Comparison of ENCODE assay signal across 11 cellular contexts in the genomic region with DNA sequence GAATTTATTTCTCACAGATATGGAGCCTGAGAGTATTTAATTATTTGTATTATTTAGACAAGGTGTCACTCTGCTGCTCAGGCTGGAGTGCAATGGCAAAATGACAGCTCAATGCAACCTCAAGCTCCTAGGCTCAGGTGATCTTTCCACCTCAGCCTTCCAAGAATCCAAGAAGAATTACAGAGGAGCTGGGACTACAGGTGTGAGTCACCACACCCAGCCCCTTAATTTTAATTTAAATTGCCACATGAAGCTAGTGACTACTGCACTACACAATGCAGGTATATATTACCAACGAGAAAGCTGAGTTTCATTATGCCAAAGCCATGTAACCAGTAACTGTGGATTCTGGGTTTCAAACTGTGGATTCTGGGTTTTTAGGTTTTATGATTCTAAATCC. TPM values are rescaled to one million over a fixed set of nuclear protein-coding genes. Genes with fewer than 3 reads are reported as not detected.
DNase-seq lines count a peak whose midpoint lies in the region; ATAC-seq and TF ChIP-seq lines count a peak whose summit lies in the region.
"Had no signal": no experiment of that assay in that cellular context is flagged by ENCODE, and none has a peak within 500 bp of the region (broad histone marks: within the 10 kb centered on the region; RNA-seq: fewer than 3 reads in every experiment).

No MANE protein-coding gene starts in this region.

- TF ChIP-seq CTCF in natural killer cell (IDR thresholded peaks at IDR 0.05) = no peak
- no peak for TF ChIP-seq CTCF in glutamatergic neuron (IDR thresholded peaks at IDR 0.05; ENCODE audit: partially characterized antibody, unreplicated experiment)
- no peak for TF ChIP-seq CTCF in upper lobe of right lung (IDR thresholded peaks at IDR 0.05)

- H3K36me3 Mint-ChIP-seq in natural killer cell (peaks cover 8% of the 10 kb centered on the region), glutamatergic neuron (ENCODE audit: unreplicated experiment) (no peaks in the 10 kb centered on the region)
- H3K36me3 Mint-ChIP-seq in natural killer cell treated with Interleukin-12 subunit alpha and Interleukin-12 subunit beta and Interleukin-15 and Interleukin-18, amount 100 ng/mL, for 72 hours = peaks cover 15% of the 10 kb centered on the region
- peaks cover 35% of the 10 kb centered on the region for H3K36me3 Mint-ChIP-seq in activated T-helper 1 cell treated with anti-CD3 and anti-CD28 coated beads, Interleukin-12 subunit alpha, Interleukin-12 subunit beta, Interleukin-2, Interleukin-4 antibody, amounts not matched to agents 30 ng/mL and 10 ng/mL and 1 ng/mL, durations not matched to agents 14 hours and 24 hours and 36 hours (ENCODE audit: low read depth)

- peak overlapping the region; percentile 15 for H3K4me3 ChIP-seq in upper lobe of right lung

- peaks cover 19 to 22% of the 10 kb centered on the region in 2 donors for H3K4me1 Mint-ChIP-seq in natural killer cell
- H3K4me1 Mint-ChIP-seq in natural killer cell treated with Interleukin-12 subunit alpha and Interleukin-12 subunit beta and Interleukin-15 and Interleukin-18, amount 100 ng/mL, for 72 hours (ENCODE audit: low read depth in 2 of 2) = peaks cover 22 to 25% of the 10 kb centered on the region in 2 donors
- peaks cover 38% of the 10 kb centered on the region for H3K4me1 Mint-ChIP-seq in activated T-helper 1 cell treated with anti-CD3 and anti-CD28 coated beads, Interleukin-12 subunit alpha, Interleukin-12 subunit beta, Interleukin-2, Interleukin-4 antibody, amounts not matched to agents 30 ng/mL and 10 ng/mL and 1 ng/mL, durations not matched to agents 14 hours and 24 hours and 36 hours (ENCODE audit: low read depth)
- no peaks in the 10 kb centered on the region for H3K4me1 Mint-ChIP-seq in glutamatergic neuron (ENCODE audit: low read depth, unreplicated experiment)

- no peaks in the 10 kb centered on the region for H3K27me3 ChIP-seq in upper lobe of right lung

- H3K9me3 ChIP-seq in upper lobe of right lung = no peaks in the 10 kb centered on the region

- H3K27ac ChIP-seq in upper lobe of right lung = peak overlapping the region; percentile 24

- peaks cover 64% of the 10 kb centered on the region for H3K36me3 ChIP-seq in upper lobe of right lung

- H3K4me1 ChIP-seq in upper lobe of right lung = peaks cover 42% of the 10 kb centered on the region

- intact Hi-C loops in natural killer cell (cut with micrococcal nuclease) (no loop called here), upper lobe of right lung (cut with DNase I) (no loop called here)
- intact Hi-C loops in activated T-helper 1 cell treated with anti-CD3 and anti-CD28 coated beads, Interleukin-12 subunit alpha, Interleukin-12 subunit beta, Interleukin-2, Interleukin-4 antibody, amounts not matched to agents 30 ng/mL and 10 ng/mL and 1 ng/mL, durations not matched to agents 14 hours and 24 hours and 36 hours (cut with micrococcal nuclease) = loop anchor here (5.0 to 10.0 kb wide), 2 partner anchors 245 to 403 kb away; a partner anchor contains a TSS

- no peaks in the 10 kb centered on the region for H3K9me3 Mint-ChIP-seq in natural killer cell
- H3K9me3 Mint-ChIP-seq in natural killer cell treated with Interleukin-12 subunit alpha and Interleukin-12 subunit beta and Interleukin-15 and Interleukin-18, amount 100 ng/mL, for 72 hours = no peaks in the 10 kb centered on the region
- H3K9me3 Mint-ChIP-seq in activated T-helper 1 cell treated with anti-CD3 and anti-CD28 coated beads, Interleukin-12 subunit alpha, Interleukin-12 subunit beta, Interleukin-2, Interleukin-4 antibody, amounts not matched to agents 30 ng/mL and 10 ng/mL and 1 ng/mL, durations not matched to agents 14 hours and 24 hours and 36 hours = no peaks in the 10 kb centered on the region
- peaks cover 1% of the 10 kb centered on the region for H3K9me3 Mint-ChIP-seq in glutamatergic neuron (ENCODE audit: unreplicated experiment)

- DNase-seq in natural killer cell (no peak), glutamatergic neuron (no peak), upper lobe of right lung (no peak), KG1 (lab: John Stamatoyannopoulos, UW) (no peak), GM19238 (ENCODE audit: insufficient read length, low spot score) (no peak)
- DNase-seq in natural killer cell treated with Interleukin-12 subunit alpha and Interleukin-12 subunit beta and Interleukin-15 and Interleukin-18, amount 100 ng/mL, for 72 hours (ENCODE audit: low spot score) = no peak
- no peak for DNase-seq in activated T-helper 1 cell treated with anti-CD3 and anti-CD28 coated beads, Interleukin-12 subunit alpha, Interleukin-12 subunit beta, Interleukin-2, Interleukin-4 antibody, amounts not matched to agents 30 ng/mL and 10 ng/mL and 1 ng/mL, durations not matched to agents 14 hours and 24 hours and 36 hours (ENCODE audit: low spot score)

- H3K27me3 Mint-ChIP-seq in natural killer cell (ENCODE audit: low read depth in 2 of 2) (no peaks in the 10 kb centered on the region), glutamatergic neuron (ENCODE audit: unreplicated experiment) (no peaks in the 10 kb centered on the region)
- no peaks in the 10 kb centered on the region for H3K27me3 Mint-ChIP-seq in natural killer cell treated with Interleukin-12 subunit alpha and Interleukin-12 subunit beta and Interleukin-15 and Interleukin-18, amount 100 ng/mL, for 72 hours
- no peaks in the 10 kb centered on the region for H3K27me3 Mint-ChIP-seq in activated T-helper 1 cell treated with anti-CD3 and anti-CD28 coated beads, Interleukin-12 subunit alpha, Interleukin-12 subunit beta, Interleukin-2, Interleukin-4 antibody, amounts not matched to agents 30 ng/mL and 10 ng/mL and 1 ng/mL, durations not matched to agents 14 hours and 24 hours and 36 hours (ENCODE audit: insufficient read depth)

- H3K4me3 Mint-ChIP-seq in natural killer cell (peak overlapping the region; percentile 28), glutamatergic neuron (ENCODE audit: unreplicated experiment) (peak overlapping the region; percentile 30)
- H3K4me3 Mint-ChIP-seq in natural killer cell treated with Interleukin-12 subunit alpha and Interleukin-12 subunit beta and Interleukin-15 and Interleukin-18, amount 100 ng/mL, for 72 hours = no peak overlapping the region
- peak overlapping the region; percentile 64 for H3K4me3 Mint-ChIP-seq in activated T-helper 1 cell treated with anti-CD3 and anti-CD28 coated beads, Interleukin-12 subunit alpha, Interleukin-12 subunit beta, Interleukin-2, Interleukin-4 antibody, amounts not matched to agents 30 ng/mL and 10 ng/mL and 1 ng/mL, durations not matched to agents 14 hours and 24 hours and 36 hours

- H3K27ac Mint-ChIP-seq in natural killer cell (no peak overlapping the region), glutamatergic neuron (ENCODE audit: unreplicated experiment) (no peak overlapping the region)
- peak overlapping the region in 1 of 2 donors; percentile 74 for H3K27ac Mint-ChIP-seq in natural killer cell treated with Interleukin-12 subunit alpha and Interleukin-12 subunit beta and Interleukin-15 and Interleukin-18, amount 100 ng/mL, for 72 hours
- no peak overlapping the region for H3K27ac Mint-ChIP-seq in activated T-helper 1 cell treated with anti-CD3 and anti-CD28 coated beads, Interleukin-12 subunit alpha, Interleukin-12 subunit beta, Interleukin-2, Interleukin-4 antibody, amounts not matched to agents 30 ng/mL and 10 ng/mL and 1 ng/mL, durations not matched to agents 14 hours and 24 hours and 36 hours

- no peak for ATAC-seq in natural killer cell
- no peak for ATAC-seq in natural killer cell treated with Interleukin-12 subunit alpha and Interleukin-12 subunit beta and Interleukin-15 and Interleukin-18, amount 100 ng/mL, for 72 hours
- no peak for ATAC-seq in upper lobe of right lung
- no peak for ATAC-seq in HG02642 (IDR thresholded peaks at IDR 0.05; ENCODE audit: poor library complexity, unreplicated experiment)
- ATAC-seq: Right ventricle myocardium inferior had no signal

RNA-seq across cellular contexts. Expression of a gene that starts 2.1 kb away (rescaled TPM):
- total RNA-seq in natural killer cell (100 to 1,000 TPM in 1 of 3 donors, 10 to 100 TPM in 2; 61.9 to 101 (median 85.9) TPM), glutamatergic neuron (ENCODE audit: unreplicated experiment) (51.8 TPM), upper lobe of right lung (40.1 TPM)
- 10 to 100 TPM; 47.6 to 96.0 TPM for total RNA-seq in natural killer cell treated with Interleukin-12 subunit alpha and Interleukin-12 subunit beta and Interleukin-15 and Interleukin-18, amount 100 ng/mL, for 72 hours
- 80.1 and 81.8 TPM in 2 replicates for total RNA-seq in activated T-helper 1 cell treated with anti-CD3 and anti-CD28 coated beads, Interleukin-12 subunit alpha, Interleukin-12 subunit beta, Interleukin-2, Interleukin-4 antibody, amounts not matched to agents 30 ng/mL and 10 ng/mL and 1 ng/mL, durations not matched to agents 14 hours and 24 hours and 36 hours

RNA-seq across cellular contexts. Expression of a gene that starts 9.4 kb away (rescaled TPM):
- not detected for total RNA-seq in natural killer cell
- total RNA-seq in natural killer cell treated with Interleukin-12 subunit alpha and Interleukin-12 subunit beta and Interleukin-15 and Interleukin-18, amount 100 ng/mL, for 72 hours = not detected
- total RNA-seq in activated T-helper 1 cell treated with anti-CD3 and anti-CD28 coated beads, Interleukin-12 subunit alpha, Interleukin-12 subunit beta, Interleukin-2, Interleukin-4 antibody, amounts not matched to agents 30 ng/mL and 10 ng/mL and 1 ng/mL, durations not matched to agents 14 hours and 24 hours and 36 hours = 0.16 TPM in 1 of 2 replicates, not detected in the other
- total RNA-seq in glutamatergic neuron (ENCODE audit: unreplicated experiment) = not detected
- not detected for total RNA-seq in upper lobe of right lung
- total RNA-seq: LHCN-M2, lung microvascular endothelial cell, Right ventricle myocardium inferior had no signal

RNA-seq across cellular contexts. Expression of a gene that starts 20.9 kb away (rescaled TPM):
- 10 to 100 TPM; 79.1 to 86.1 (median 79.2) TPM for total RNA-seq in natural killer cell
- total RNA-seq in natural killer cell treated with Interleukin-12 subunit alpha and Interleukin-12 subunit beta and Interleukin-15 and Interleukin-18, amount 100 ng/mL, for 72 hours = 10 to 100 TPM; 29.4 to 40.2 TPM
- total RNA-seq in activated T-helper 1 cell treated with anti-CD3 and anti-CD28 coated beads, Interleukin-12 subunit alpha, Interleukin-12 subunit beta, Interleukin-2, Interleukin-4 antibody, amounts not matched to agents 30 ng/mL and 10 ng/mL and 1 ng/mL, durations not matched to agents 14 hours and 24 hours and 36 hours = 20.2 and 22.3 TPM in 2 replicates
- 35.9 TPM for total RNA-seq in glutamatergic neuron (ENCODE audit: unreplicated experiment)
- 49.9 TPM for total RNA-seq in upper lobe of right lung

RNA-seq across cellular contexts. Expression of a gene that starts 46.3 kb away (rescaled TPM):
- total RNA-seq in natural killer cell (100 to 1,000 TPM; 143 to 200 (median 147) TPM), glutamatergic neuron (ENCODE audit: unreplicated experiment) (222 TPM), upper lobe of right lung (220 TPM)
- 100 to 1,000 TPM; 205 to 234 TPM for total RNA-seq in natural killer cell treated with Interleukin-12 subunit alpha and Interleukin-12 subunit beta and Interleukin-15 and Interleukin-18, amount 100 ng/mL, for 72 hours
- 221 and 222 TPM in 2 replicates for total RNA-seq in activated T-helper 1 cell treated with anti-CD3 and anti-CD28 coated beads, Interleukin-12 subunit alpha, Interleukin-12 subunit beta, Interleukin-2, Interleukin-4 antibody, amounts not matched to agents 30 ng/mL and 10 ng/mL and 1 ng/mL, durations not matched to agents 14 hours and 24 hours and 36 hours
